Comparison of ENCODE assay signal across 1 cellular context in the genomic region with DNA sequence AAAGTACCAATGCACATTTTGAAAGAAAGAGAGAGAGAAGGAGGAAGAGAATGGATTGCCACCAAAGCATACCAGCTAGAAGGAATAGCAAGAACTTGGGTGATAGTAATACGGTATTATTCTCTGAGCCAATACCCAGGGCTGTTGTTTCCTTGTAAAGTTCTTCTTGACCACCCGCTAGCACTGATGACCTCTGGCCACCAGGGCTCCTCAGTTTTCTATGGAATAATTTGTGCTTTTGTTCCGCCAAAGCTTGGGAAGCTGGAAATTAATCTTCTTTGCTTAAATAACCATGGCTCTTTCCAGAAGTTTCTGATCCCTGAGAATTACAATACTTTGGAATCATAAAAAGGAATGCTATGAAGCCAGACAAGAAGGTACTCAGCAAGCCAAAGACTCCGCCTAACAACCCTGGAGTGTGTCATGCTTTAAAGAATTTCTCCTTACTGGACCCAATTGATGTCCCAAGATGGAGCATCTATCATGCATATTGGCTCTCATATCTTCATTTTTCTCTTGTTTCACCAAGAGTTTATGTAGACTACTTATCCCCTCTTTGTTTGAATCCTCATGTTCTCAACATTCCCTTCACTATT.
TF ChIP-seq lines count a peak whose summit lies in the region.

No MANE protein-coding gene starts in this region.

TF ChIP-seq in H1, 55 proteins besides CTCF, POLR2A, EP300 and RAD21:
- TF ChIP-seq, protein P1, sequence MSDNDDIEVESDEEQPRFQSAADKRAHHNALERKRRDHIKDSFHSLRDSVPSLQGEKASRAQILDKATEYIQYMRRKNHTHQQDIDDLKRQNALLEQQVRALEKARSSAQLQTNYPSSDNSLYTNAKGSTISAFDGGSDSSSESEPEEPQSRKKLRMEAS (IDR thresholded peaks at IDR 0.05) = no peak
